13 cellular contexts compared by ENCODE assay signal in genomic region chr17:58534901-58535421, GRCh38. TPM values are rescaled to one million over a fixed set of nuclear protein-coding genes. Genes with fewer than 3 reads are reported as not detected.
DNase-seq lines count a peak whose midpoint lies in the region; ATAC-seq and TF ChIP-seq lines count a peak whose summit lies in the region.
"Had no signal": no experiment of that assay in that cellular context is flagged by ENCODE, and none has a peak within 500 bp of the region (broad histone marks: within the 10 kb centered on the region; RNA-seq: fewer than 3 reads in every experiment).

No MANE protein-coding gene starts in this region.

- DNase-seq in EL (peak; percentile 78), NOMO-1 treated with DMSO at 0.1 percent for 48 hours (lab: John Stamatoyannopoulos, UW; ENCODE audit: unreplicated experiment) (peak; percentile 95), lower lobe of right lung (no peak), Ammon's horn (ENCODE audit: low spot score) (no peak), omental fat pad (ENCODE audit: low spot score) (no peak)
- no peak for DNase-seq in activated CD4-positive, alpha-beta T cell treated with anti-CD3 and anti-CD28 coated beads, Interleukin-2, amount 10 ng/mL, durations not matched to agents 24 days and 14 days
- DNase-seq: activated gamma-delta T cell, NCI-H1417, thyroid gland had no signal

- no peaks in the 10 kb centered on the region for H3K9me3 Mint-ChIP-seq in dendritic cell treated with granulocyte-macrophage colony-stimulating factor and Interleukin-4, amounts not matched to agents 40 ng/mL and 50 ng/mL, for 4 days
- no peaks in the 10 kb centered on the region for H3K9me3 Mint-ChIP-seq in activated CD4-positive, alpha-beta T cell treated with anti-CD3 and anti-CD28 coated beads, Interleukin-2, amount 10 ng/mL, durations not matched to agents 24 days and 14 days
- H3K9me3 Mint-ChIP-seq: neural crest cell had no signal

- peaks cover 39% of the 10 kb centered on the region for H3K27me3 Mint-ChIP-seq in dendritic cell treated with granulocyte-macrophage colony-stimulating factor and Interleukin-4, amounts not matched to agents 40 ng/mL and 50 ng/mL, for 4 days
- H3K27me3 Mint-ChIP-seq in activated CD4-positive, alpha-beta T cell treated with anti-CD3 and anti-CD28 coated beads, Interleukin-2, amount 10 ng/mL, durations not matched to agents 24 days and 14 days: peaks cover 39% of the 10 kb centered on the region

- H3K4me1 ChIP-seq in lower lobe of right lung: peaks cover 25% of the 10 kb centered on the region

- no peaks in the 10 kb centered on the region for H3K9me3 ChIP-seq in lower lobe of right lung
- H3K9me3 ChIP-seq: thyroid gland had no signal

- no peaks in the 10 kb centered on the region for H3K36me3 Mint-ChIP-seq in dendritic cell treated with granulocyte-macrophage colony-stimulating factor and Interleukin-4, amounts not matched to agents 40 ng/mL and 50 ng/mL, for 4 days (ENCODE audit: low read depth)
- H3K36me3 Mint-ChIP-seq in activated CD4-positive, alpha-beta T cell treated with anti-CD3 and anti-CD28 coated beads, Interleukin-2, amount 10 ng/mL, durations not matched to agents 24 days and 14 days (ENCODE audit: low read depth): no peaks in the 10 kb centered on the region

- TF ChIP-seq CTCF in lower lobe of right lung (IDR thresholded peaks at IDR 0.05) (no peak), omental fat pad (IDR thresholded peaks at IDR 0.05) (no peak)

- intact Hi-C loops in dendritic cell treated with granulocyte-macrophage colony-stimulating factor and Interleukin-4, amounts not matched to agents 40 ng/mL and 50 ng/mL, for 4 days (cut with micrococcal nuclease): no loop called here
- intact Hi-C loops in lower lobe of right lung (cut with DNase I): no loop called here
- intact Hi-C loops in activated CD4-positive, alpha-beta T cell treated with anti-CD3 and anti-CD28 coated beads, Interleukin-2, amount 10 ng/mL, durations not matched to agents 24 days and 14 days (cut with micrococcal nuclease): no loop called here

- no peaks in the 10 kb centered on the region for H3K27me3 ChIP-seq in lower lobe of right lung (ENCODE audit: low read depth)
- H3K27me3 ChIP-seq: thyroid gland had no signal

- no peak overlapping the region for H3K4me3 Mint-ChIP-seq in dendritic cell treated with granulocyte-macrophage colony-stimulating factor and Interleukin-4, amounts not matched to agents 40 ng/mL and 50 ng/mL, for 4 days
- no peak overlapping the region for H3K4me3 Mint-ChIP-seq in activated CD4-positive, alpha-beta T cell treated with anti-CD3 and anti-CD28 coated beads, Interleukin-2, amount 10 ng/mL, durations not matched to agents 24 days and 14 days

- no peaks in the 10 kb centered on the region for H3K36me3 ChIP-seq in lower lobe of right lung
- H3K36me3 ChIP-seq: thyroid gland had no signal

- H3K27ac Mint-ChIP-seq in dendritic cell treated with granulocyte-macrophage colony-stimulating factor and Interleukin-4, amounts not matched to agents 40 ng/mL and 50 ng/mL, for 4 days: peak overlapping the region; percentile 73
- no peak overlapping the region for H3K27ac Mint-ChIP-seq in activated CD4-positive, alpha-beta T cell treated with anti-CD3 and anti-CD28 coated beads, Interleukin-2, amount 10 ng/mL, durations not matched to agents 24 days and 14 days

- ATAC-seq in lower lobe of right lung (peak; percentile 20 to 47), GM18858 (IDR thresholded peaks at IDR 0.05; ENCODE audit: unreplicated experiment) (no peak), omental fat pad (ENCODE audit: low FRiP score) (no peak)

- no peak overlapping the region for H3K4me3 ChIP-seq in lower lobe of right lung
- H3K4me3 ChIP-seq: thyroid gland had no signal

- H3K27ac ChIP-seq in lower lobe of right lung: no peak overlapping the region
- H3K27ac ChIP-seq: thyroid gland had no signal

- H3K4me1 Mint-ChIP-seq in dendritic cell treated with granulocyte-macrophage colony-stimulating factor and Interleukin-4, amounts not matched to agents 40 ng/mL and 50 ng/mL, for 4 days (ENCODE audit: low read depth): peaks cover 62% of the 10 kb centered on the region
- H3K4me1 Mint-ChIP-seq in activated CD4-positive, alpha-beta T cell treated with anti-CD3 and anti-CD28 coated beads, Interleukin-2, amount 10 ng/mL, durations not matched to agents 24 days and 14 days: peaks cover 3% of the 10 kb centered on the region

RNA-seq across cellular contexts. Expression of gene MTMR4, which starts 20.5 kb away (rescaled TPM):
- 37.3 TPM for total RNA-seq in lower lobe of right lung
- total RNA-seq in activated CD4-positive, alpha-beta T cell treated with anti-CD3 and anti-CD28 coated beads, Interleukin-2, amount 10 ng/mL, durations not matched to agents 24 days and 14 days: 84.2 and 89.0 TPM in 2 replicates
- total RNA-seq in omental fat pad: 10 to 100 TPM; 24.3 to 40.1 (median 32.3) TPM

RNA-seq across cellular contexts. Expression of gene HSF5, which starts 46.8 kb away (rescaled TPM):
- total RNA-seq in lower lobe of right lung: 0.32 TPM
- 0.80 and 0.91 TPM in 2 replicates for total RNA-seq in activated CD4-positive, alpha-beta T cell treated with anti-CD3 and anti-CD28 coated beads, Interleukin-2, amount 10 ng/mL, durations not matched to agents 24 days and 14 days
- under 1 TPM in 2 of 4 donors, not detected in 2; 0.13 to 0.24 TPM for total RNA-seq in omental fat pad
- total RNA-seq: dermis microvascular lymphatic vessel endothelial cell had no signal

Comparison
In these comparisons a context has a peak if more than half of its experiments do, and no peak if none do; other contexts are left out.
1. DNase-seq: peak in EL (single experiment) and NOMO-1 treated with DMSO at 0.1 percent for 48 hours (single experiment); none in lower lobe of right lung (single experiment), Ammon's horn (single experiment), activated CD4-positive, alpha-beta T cell treated with anti-CD3 and anti-CD28 coated beads, Interleukin-2, amount 10 ng/mL, durations not matched to agents 24 days and 14 days (single experiment) and omental fat pad (single experiment).
2. ATAC-seq: peak in lower lobe of right lung (2 of 2); none in GM18858 (single experiment) and omental fat pad (single experiment).